Comparison of ENCODE assay signal across 1 cellular context in the genomic region with DNA sequence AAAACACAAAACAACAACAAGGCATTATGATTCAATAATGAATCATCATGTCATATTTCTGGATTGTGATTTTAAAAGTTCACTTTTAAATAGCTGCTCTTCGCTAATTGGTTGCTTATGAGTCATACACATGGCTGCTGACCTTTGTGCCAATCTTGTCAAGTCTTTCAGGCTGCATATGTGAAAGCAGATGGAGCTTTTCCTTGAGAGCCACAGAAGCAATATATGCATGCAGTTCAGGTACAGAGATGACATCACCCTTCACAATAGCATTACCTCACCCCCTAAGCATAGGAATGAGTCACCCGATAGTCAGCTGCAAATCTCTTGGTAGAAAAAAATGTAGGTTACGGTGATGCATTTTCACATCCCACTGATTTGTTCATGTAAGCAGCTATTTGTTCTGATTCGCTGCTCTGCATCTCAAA.
A peak's percentile ranks its signal among the peaks of the same experiment; 100 is the strongest.
TF ChIP-seq lines count a peak whose summit lies in the region.

No MANE protein-coding gene starts in this region.

TF ChIP-seq in K562, 482 proteins besides CTCF, POLR2A, EP300 and RAD21 (continued from another document and continues in another):
- TF ChIP-seq, protein P1, sequence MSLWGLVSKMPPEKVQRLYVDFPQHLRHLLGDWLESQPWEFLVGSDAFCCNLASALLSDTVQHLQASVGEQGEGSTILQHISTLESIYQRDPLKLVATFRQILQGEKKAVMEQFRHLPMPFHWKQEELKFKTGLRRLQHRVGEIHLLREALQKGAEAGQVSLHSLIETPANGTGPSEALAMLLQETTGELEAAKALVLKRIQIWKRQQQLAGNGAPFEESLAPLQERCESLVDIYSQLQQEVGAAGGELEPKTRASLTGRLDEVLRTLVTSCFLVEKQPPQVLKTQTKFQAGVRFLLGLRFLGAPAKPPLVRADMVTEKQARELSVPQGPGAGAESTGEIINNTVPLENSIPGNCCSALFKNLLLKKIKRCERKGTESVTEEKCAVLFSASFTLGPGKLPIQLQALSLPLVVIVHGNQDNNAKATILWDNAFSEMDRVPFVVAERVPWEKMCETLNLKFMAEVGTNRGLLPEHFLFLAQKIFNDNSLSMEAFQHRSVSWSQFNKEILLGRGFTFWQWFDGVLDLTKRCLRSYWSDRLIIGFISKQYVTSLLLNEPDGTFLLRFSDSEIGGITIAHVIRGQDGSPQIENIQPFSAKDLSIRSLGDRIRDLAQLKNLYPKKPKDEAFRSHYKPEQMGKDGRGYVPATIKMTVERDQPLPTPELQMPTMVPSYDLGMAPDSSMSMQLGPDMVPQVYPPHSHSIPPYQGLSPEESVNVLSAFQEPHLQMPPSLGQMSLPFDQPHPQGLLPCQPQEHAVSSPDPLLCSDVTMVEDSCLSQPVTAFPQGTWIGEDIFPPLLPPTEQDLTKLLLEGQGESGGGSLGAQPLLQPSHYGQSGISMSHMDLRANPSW (CRISPR knock-in tag; IDR thresholded peaks at IDR 0.05), result no peak
- TF ChIP-seq MTA3 (IDR thresholded peaks at IDR 0.05; ENCODE audit: borderline replicate concordance) (no peak), ELF4 (CRISPR knock-in tag; IDR thresholded peaks at IDR 0.05) (no peak), ZNF586 (CRISPR knock-in tag; conservative IDR thresholded peaks at IDR 0.05) (no peak), ZNF282 (CRISPR knock-in tag; IDR thresholded peaks at IDR 0.05) (no peak), CBX8 (IDR thresholded peaks at IDR 0.05; ENCODE audit: borderline replicate concordance, extremely low read depth, low read depth, low read length, poor library complexity, severe bottlenecking) (no peak), MAFK (IDR thresholded peaks at IDR 0.05; ENCODE audit: low read length) (0 out of 2 replicates have a peak, but pooled peaks have one; percentile 28), NRF1 (conservative IDR thresholded peaks at IDR 0.05 in 1 of 2, IDR thresholded peaks at IDR 0.05 in 1 of 2) (0 out of 4 replicates have a peak, but pooled peaks of 1 of the 2 experiments have one; percentile 17), RBM15 (IDR thresholded peaks at IDR 0.05; ENCODE audit: insufficient read depth, low read length) (no peak), KAT2B (IDR thresholded peaks at IDR 0.05; ENCODE audit: low read depth, low read length) (no peak), XRCC4 (IDR thresholded peaks at IDR 0.05; ENCODE audit: extremely low read depth, insufficient read depth, insufficient read length) (no peak), MCM2 (IDR thresholded peaks at IDR 0.05; ENCODE audit: low read depth) (no peak), CEBPB (tag; IDR thresholded peaks at IDR 0.05) (peak; percentile 64), TBP (optimal IDR thresholded peaks at IDR 0.05; ENCODE audit: low read depth, low read length) (no peak), BDP1 (IDR thresholded peaks at IDR 0.05; ENCODE audit: insufficient read depth, insufficient read length) (no peak), NR4A1 (CRISPR knock-in tag; IDR thresholded peaks at IDR 0.05) (no peak), NR4A1 (tag; IDR thresholded peaks at IDR 0.05) (no peak), HEY1 (CRISPR knock-in tag; IDR thresholded peaks at IDR 0.05; ENCODE audit: borderline replicate concordance) (no peak), TCFL5 (CRISPR knock-in tag; conservative IDR thresholded peaks at IDR 0.05) (no peak), CBFA2T3 (IDR thresholded peaks at IDR 0.05) (peak; percentile 62), FOXK2 (conservative IDR thresholded peaks at IDR 0.05 in 1 of 2, IDR thresholded peaks at IDR 0.05 in 1 of 2; ENCODE audit: low read depth in 2 of 2) (peak; percentile 26 to 46; a peak in 2 of 4 replicates), ZNF124 (CRISPR knock-in tag; IDR thresholded peaks at IDR 0.05) (no peak), BACH1 (tag; IDR thresholded peaks at IDR 0.05) (0 out of 2 replicates have a peak, but pooled peaks have one; percentile 50), ZBTB17 (CRISPR knock-in tag; IDR thresholded peaks at IDR 0.05) (no peak), HOXB6 (CRISPR knock-in tag; IDR thresholded peaks at IDR 0.05; ENCODE audit: borderline replicate concordance) (no peak), HSF4 (CRISPR knock-in tag; IDR thresholded peaks at IDR 0.05; ENCODE audit: borderline replicate concordance) (no peak), HNRNPUL1 (IDR thresholded peaks at IDR 0.05; ENCODE audit: low read length) (no peak), SIRT6 (IDR thresholded peaks at IDR 0.05; ENCODE audit: low read depth, low read length) (no peak), ZC3H11A (IDR thresholded peaks at IDR 0.05; ENCODE audit: low read depth, low read length) (no peak), ZNF165 (CRISPR knock-in tag; IDR thresholded peaks at IDR 0.05; ENCODE audit: borderline replicate concordance) (no peak), TCF7 (IDR thresholded peaks at IDR 0.05; ENCODE audit: borderline replicate concordance) (no peak), ZC3H4 (CRISPR knock-in tag; IDR thresholded peaks at IDR 0.05; ENCODE audit: borderline replicate concordance) (no peak), GATAD2B (IDR thresholded peaks at IDR 0.05; ENCODE audit: borderline replicate concordance) (no peak)
- TF ChIP-seq, protein P2, sequence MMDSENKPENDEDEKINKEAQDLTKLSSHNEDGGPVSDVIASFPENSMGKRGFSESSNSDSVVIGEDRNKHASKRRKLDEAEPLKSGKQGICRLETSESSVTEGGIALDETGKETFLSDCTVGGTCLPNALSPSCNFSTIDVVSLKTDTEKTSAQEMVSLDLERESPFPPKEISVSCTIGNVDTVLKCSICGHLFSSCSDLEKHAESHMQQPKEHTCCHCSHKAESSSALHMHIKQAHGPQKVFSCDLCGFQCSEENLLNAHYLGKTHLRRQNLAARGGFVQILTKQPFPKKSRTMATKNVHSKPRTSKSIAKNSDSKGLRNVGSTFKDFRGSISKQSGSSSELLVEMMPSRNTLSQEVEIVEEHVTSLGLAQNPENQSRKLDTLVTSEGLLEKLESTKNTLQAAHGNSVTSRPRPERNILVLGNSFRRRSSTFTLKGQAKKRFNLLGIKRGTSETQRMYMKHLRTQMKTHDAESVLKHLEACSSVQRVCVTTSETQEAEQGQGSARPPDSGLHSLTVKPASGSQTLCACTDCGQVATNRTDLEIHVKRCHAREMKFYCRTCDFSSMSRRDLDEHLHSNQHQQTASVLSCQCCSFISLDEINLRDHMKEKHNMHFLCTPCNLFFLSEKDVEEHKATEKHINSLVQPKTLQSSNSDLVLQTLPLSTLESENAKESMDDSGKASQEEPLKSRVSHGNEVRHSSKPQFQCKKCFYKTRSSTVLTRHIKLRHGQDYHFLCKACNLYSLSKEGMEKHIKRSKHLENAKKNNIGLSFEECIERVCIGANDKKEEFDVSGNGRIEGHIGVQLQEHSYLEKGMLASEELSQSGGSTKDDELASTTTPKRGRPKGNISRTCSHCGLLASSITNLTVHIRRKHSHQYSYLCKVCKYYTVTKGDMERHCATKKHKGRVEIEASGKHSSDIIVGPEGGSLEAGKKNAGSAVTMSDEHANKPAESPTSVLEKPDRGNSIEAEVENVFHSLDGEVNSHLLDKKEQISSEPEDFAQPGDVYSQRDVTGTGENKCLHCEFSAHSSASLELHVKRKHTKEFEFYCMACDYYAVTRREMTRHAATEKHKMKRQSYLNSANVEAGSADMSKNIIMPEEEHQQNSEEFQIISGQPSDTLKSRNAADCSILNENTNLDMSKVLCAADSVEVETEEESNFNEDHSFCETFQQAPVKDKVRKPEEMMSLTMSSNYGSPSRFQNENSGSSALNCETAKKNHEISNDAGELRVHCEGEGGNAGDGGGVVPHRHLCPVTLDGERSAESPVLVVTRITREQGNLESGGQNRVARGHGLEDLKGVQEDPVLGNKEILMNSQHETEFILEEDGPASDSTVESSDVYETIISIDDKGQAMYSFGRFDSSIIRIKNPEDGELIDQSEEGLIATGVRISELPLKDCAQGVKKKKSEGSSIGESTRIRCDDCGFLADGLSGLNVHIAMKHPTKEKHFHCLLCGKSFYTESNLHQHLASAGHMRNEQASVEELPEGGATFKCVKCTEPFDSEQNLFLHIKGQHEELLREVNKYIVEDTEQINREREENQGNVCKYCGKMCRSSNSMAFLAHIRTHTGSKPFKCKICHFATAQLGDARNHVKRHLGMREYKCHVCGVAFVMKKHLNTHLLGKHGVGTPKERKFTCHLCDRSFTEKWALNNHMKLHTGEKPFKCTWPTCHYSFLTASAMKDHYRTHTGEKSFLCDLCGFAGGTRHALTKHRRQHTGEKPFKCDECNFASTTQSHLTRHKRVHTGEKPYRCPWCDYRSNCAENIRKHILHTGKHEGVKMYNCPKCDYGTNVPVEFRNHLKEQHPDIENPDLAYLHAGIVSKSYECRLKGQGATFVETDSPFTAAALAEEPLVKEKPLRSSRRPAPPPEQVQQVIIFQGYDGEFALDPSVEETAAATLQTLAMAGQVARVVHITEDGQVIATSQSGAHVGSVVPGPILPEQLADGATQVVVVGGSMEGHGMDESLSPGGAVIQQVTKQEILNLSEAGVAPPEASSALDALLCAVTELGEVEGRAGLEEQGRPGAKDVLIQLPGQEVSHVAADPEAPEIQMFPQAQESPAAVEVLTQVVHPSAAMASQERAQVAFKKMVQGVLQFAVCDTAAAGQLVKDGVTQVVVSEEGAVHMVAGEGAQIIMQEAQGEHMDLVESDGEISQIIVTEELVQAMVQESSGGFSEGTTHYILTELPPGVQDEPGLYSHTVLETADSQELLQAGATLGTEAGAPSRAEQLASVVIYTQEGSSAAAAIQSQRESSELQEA (IDR thresholded peaks at IDR 0.05; ENCODE audit: low read depth), result no peak
- TF ChIP-seq, protein P3, sequence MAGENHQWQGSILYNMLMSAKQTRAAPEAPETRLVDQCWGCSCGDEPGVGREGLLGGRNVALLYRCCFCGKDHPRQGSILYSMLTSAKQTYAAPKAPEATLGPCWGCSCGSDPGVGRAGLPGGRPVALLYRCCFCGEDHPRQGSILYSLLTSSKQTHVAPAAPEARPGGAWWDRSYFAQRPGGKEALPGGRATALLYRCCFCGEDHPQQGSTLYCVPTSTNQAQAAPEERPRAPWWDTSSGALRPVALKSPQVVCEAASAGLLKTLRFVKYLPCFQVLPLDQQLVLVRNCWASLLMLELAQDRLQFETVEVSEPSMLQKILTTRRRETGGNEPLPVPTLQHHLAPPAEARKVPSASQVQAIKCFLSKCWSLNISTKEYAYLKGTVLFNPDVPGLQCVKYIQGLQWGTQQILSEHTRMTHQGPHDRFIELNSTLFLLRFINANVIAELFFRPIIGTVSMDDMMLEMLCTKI (IDR thresholded peaks at IDR 0.05; ENCODE audit: partially characterized antibody), result no peak
- TF ChIP-seq, protein P4, sequence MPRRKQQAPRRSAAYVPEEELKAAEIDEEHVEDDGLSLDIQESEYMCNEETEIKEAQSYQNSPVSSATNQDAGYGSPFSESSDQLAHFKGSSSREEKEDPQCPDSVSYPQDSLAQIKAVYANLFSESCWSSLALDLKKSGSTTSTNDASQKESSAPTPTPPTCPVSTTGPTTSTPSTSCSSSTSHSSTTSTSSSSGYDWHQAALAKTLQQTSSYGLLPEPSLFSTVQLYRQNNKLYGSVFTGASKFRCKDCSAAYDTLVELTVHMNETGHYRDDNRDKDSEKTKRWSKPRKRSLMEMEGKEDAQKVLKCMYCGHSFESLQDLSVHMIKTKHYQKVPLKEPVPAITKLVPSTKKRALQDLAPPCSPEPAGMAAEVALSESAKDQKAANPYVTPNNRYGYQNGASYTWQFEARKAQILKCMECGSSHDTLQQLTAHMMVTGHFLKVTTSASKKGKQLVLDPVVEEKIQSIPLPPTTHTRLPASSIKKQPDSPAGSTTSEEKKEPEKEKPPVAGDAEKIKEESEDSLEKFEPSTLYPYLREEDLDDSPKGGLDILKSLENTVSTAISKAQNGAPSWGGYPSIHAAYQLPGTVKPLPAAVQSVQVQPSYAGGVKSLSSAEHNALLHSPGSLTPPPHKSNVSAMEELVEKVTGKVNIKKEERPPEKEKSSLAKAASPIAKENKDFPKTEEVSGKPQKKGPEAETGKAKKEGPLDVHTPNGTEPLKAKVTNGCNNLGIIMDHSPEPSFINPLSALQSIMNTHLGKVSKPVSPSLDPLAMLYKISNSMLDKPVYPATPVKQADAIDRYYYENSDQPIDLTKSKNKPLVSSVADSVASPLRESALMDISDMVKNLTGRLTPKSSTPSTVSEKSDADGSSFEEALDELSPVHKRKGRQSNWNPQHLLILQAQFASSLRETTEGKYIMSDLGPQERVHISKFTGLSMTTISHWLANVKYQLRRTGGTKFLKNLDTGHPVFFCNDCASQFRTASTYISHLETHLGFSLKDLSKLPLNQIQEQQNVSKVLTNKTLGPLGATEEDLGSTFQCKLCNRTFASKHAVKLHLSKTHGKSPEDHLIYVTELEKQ (CRISPR knock-in tag; IDR thresholded peaks at IDR 0.05), result no peak
- TF ChIP-seq, protein P5, sequence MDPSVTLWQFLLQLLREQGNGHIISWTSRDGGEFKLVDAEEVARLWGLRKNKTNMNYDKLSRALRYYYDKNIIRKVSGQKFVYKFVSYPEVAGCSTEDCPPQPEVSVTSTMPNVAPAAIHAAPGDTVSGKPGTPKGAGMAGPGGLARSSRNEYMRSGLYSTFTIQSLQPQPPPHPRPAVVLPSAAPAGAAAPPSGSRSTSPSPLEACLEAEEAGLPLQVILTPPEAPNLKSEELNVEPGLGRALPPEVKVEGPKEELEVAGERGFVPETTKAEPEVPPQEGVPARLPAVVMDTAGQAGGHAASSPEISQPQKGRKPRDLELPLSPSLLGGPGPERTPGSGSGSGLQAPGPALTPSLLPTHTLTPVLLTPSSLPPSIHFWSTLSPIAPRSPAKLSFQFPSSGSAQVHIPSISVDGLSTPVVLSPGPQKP (CRISPR knock-in tag; IDR thresholded peaks at IDR 0.05), result no peak
- TF ChIP-seq, protein P6, sequence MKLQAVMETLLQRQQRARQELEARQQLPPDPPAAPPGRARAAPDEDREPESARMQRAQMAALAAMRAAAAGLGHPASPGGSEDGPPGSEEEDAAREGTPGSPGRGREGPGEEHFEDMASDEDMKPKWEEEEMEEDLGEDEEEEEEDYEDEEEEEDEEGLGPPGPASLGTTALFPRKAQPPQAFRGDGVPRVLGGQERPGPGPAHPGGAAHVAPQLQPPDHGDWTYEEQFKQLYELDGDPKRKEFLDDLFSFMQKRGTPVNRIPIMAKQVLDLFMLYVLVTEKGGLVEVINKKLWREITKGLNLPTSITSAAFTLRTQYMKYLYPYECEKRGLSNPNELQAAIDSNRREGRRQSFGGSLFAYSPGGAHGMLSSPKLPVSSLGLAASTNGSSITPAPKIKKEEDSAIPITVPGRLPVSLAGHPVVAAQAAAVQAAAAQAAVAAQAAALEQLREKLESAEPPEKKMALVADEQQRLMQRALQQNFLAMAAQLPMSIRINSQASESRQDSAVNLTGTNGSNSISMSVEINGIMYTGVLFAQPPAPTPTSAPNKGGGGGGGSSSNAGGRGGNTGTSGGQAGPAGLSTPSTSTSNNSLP (IDR thresholded peaks at IDR 0.05; ENCODE audit: borderline replicate concordance, low read depth, low read length), result no peak
